In genomic region chr6:94270040-94270689, GRCh38 we compare ENCODE assay signal across 12 cellular contexts.
DNase-seq lines count a peak whose midpoint lies in the region; ATAC-seq and TF ChIP-seq lines count a peak whose summit lies in the region.
"Had no signal": no experiment of that assay in that cellular context is flagged by ENCODE, and none has a peak within 500 bp of the region (broad histone marks: within the 10 kb centered on the region; RNA-seq: fewer than 3 reads in every experiment).

No MANE protein-coding gene starts in this region.

- no peaks in the 10 kb centered on the region for H3K36me3 Mint-ChIP-seq in activated CD4-positive, alpha-beta T cell treated with anti-CD3 and anti-CD28 coated beads for 36 hours (ENCODE audit: low read depth)

- CTCF ChIA-PET in activated CD4-positive, alpha-beta T cell treated with anti-CD3 and anti-CD28 coated beads for 36 hours (lab: Charles Lee) = interaction anchor here (0.6 kb wide), 2 partner anchors 42 to 1328 kb away, joined by 3 read pairs; no protein-coding TSS in a partner anchor

- no peaks in the 10 kb centered on the region for H3K79me1 ChIP-seq in trophoblast cell (ENCODE audit: low read length)

- no peak overlapping the region for H3K4me2 ChIP-seq in trophoblast cell (ENCODE audit: low read length)

- no peak overlapping the region for H4K8ac ChIP-seq in trophoblast cell (ENCODE audit: low read depth, low read length)

- no peak overlapping the region for H3K14ac ChIP-seq in trophoblast cell (ENCODE audit: low read length)

- no peaks in the 10 kb centered on the region for H3K4me1 ChIP-seq in trophoblast cell (ENCODE audit: control insufficient read depth in 1 of 2, insufficient read depth in 2 of 2, low read length in 2 of 2)
- H3K4me1 ChIP-seq: sigmoid colon had no signal

- no peak for TF ChIP-seq CTCF in NB4 (IDR thresholded peaks at IDR 0.05; ENCODE audit: low read depth, low read length)

- H3K27ac Mint-ChIP-seq in activated CD4-positive, alpha-beta T cell treated with anti-CD3 and anti-CD28 coated beads for 36 hours = no peak overlapping the region

- no peak overlapping the region for H2BK12ac ChIP-seq in trophoblast cell (ENCODE audit: low read length)

- no peak overlapping the region for H2AFZ ChIP-seq in trophoblast cell (ENCODE audit: insufficient read depth, low read length, poor library complexity)

- no peak overlapping the region for H4K12ac ChIP-seq in trophoblast cell (ENCODE audit: low read depth, low read length)

- no peaks in the 10 kb centered on the region for H3K4me1 Mint-ChIP-seq in activated CD4-positive, alpha-beta T cell treated with anti-CD3 and anti-CD28 coated beads for 36 hours

- TF ChIP-seq POLR2A in NB4 (IDR thresholded peaks at IDR 0.05; ENCODE audit: extremely low read depth, insufficient read length) = no peak

- no peaks in the 10 kb centered on the region for H3K79me2 ChIP-seq in trophoblast cell (ENCODE audit: control insufficient read depth, insufficient read depth, low read length, poor library complexity)

- no peak overlapping the region for H3K4me3 Mint-ChIP-seq in activated CD4-positive, alpha-beta T cell treated with anti-CD3 and anti-CD28 coated beads for 36 hours

- ATAC-seq in HG02763 (IDR thresholded peaks at IDR 0.05; ENCODE audit: unreplicated experiment) (no peak), HG03439 (IDR thresholded peaks at IDR 0.05; ENCODE audit: unreplicated experiment) (no peak)
- no peak for ATAC-seq in activated CD4-positive, alpha-beta T cell treated with anti-CD3 and anti-CD28 coated beads for 36 hours
- ATAC-seq: left cardiac atrium had no signal

- no peak overlapping the region for H2BK120ac ChIP-seq in trophoblast cell (ENCODE audit: insufficient read depth, low read length, poor library complexity)

- H3K9me3 Mint-ChIP-seq in activated CD4-positive, alpha-beta T cell treated with anti-CD3 and anti-CD28 coated beads for 36 hours (ENCODE audit: low read depth) = peaks cover 14% of the 10 kb centered on the region

- H3K27me3 Mint-ChIP-seq in activated CD4-positive, alpha-beta T cell treated with anti-CD3 and anti-CD28 coated beads for 36 hours = no peaks in the 10 kb centered on the region

- WGBS in trophoblast cell (ENCODE audit: extremely low coverage, insufficient coverage, insufficient read length) = no CpG with 5 or more reads among the region's 3 CpGs

- no peak overlapping the region for H3K27ac ChIP-seq in trophoblast cell (ENCODE audit: low read depth, low read length)
- H3K27ac ChIP-seq: sigmoid colon had no signal

- H2BK5ac ChIP-seq in trophoblast cell (ENCODE audit: low read depth, low read length, poor library complexity) = no peak overlapping the region

- peak overlapping the region; percentile 52 for H3K23ac ChIP-seq in trophoblast cell (ENCODE audit: low read length)

- DNase-seq in NB4 (ENCODE audit: low read depth) (peak; percentile 11), NCI-H69 (lab: John Stamatoyannopoulos, UW) (peak; percentile 95), brain pericyte (ENCODE audit: low read depth, low spot score) (peak; percentile 4), trophoblast cell (no peak)
- no peak for DNase-seq in activated CD4-positive, alpha-beta T cell treated with anti-CD3 and anti-CD28 coated beads for 36 hours
- DNase-seq: activated CD4-positive, alpha-beta T cell treated with anti-CD3 and anti-CD28 coated beads, Interleukin-2, amount 50 U/mL, for 1 hour; activated effector memory CD4-positive, alpha-beta T cell treated with anti-CD3 and anti-CD28 coated beads, Interleukin-2, amount 50 U/mL, for 16 hours; glutamatergic neuron; left cardiac atrium; sigmoid colon had no signal

- no peak overlapping the region for H3K18ac ChIP-seq in trophoblast cell (ENCODE audit: low read length)

- intact Hi-C loops in activated CD4-positive, alpha-beta T cell treated with anti-CD3 and anti-CD28 coated beads for 36 hours (cut with DNase I, micrococcal nuclease) = no loop called here

- no peaks in the 10 kb centered on the region for H3K36me3 ChIP-seq in trophoblast cell (ENCODE audit: control insufficient read depth in 1 of 2, insufficient read depth in 2 of 2, low read length in 2 of 2)
- H3K36me3 ChIP-seq: sigmoid colon had no signal

- no peaks in the 10 kb centered on the region for H3K9me3 ChIP-seq in trophoblast cell (ENCODE audit: insufficient read depth, low read depth, low read length)
- H3K9me3 ChIP-seq: sigmoid colon had no signal

- H3K27me3 ChIP-seq in trophoblast cell (ENCODE audit: insufficient read depth, low read length) = no peaks in the 10 kb centered on the region
- H3K27me3 ChIP-seq: sigmoid colon had no signal

- no peak overlapping the region for H4K91ac ChIP-seq in trophoblast cell (ENCODE audit: low read depth, low read length)

- no peak overlapping the region for H3K9ac ChIP-seq in trophoblast cell (ENCODE audit: low read length)

- no peak overlapping the region for H3K4ac ChIP-seq in trophoblast cell (ENCODE audit: low read depth, low read length)

- POLR2A ChIA-PET in activated CD4-positive, alpha-beta T cell treated with anti-CD3 and anti-CD28 coated beads for 36 hours (lab: Charles Lee) = no interaction called here

- H2AK5ac ChIP-seq in trophoblast cell (ENCODE audit: low read length) = no peak overlapping the region

- H3K4me3 ChIP-seq in NB4 (ENCODE audit: low read depth, low read length) = no peak overlapping the region
- no peak overlapping the region for H3K4me3 ChIP-seq in trophoblast cell (ENCODE audit: low read depth, low read length)
- H3K4me3 ChIP-seq: sigmoid colon had no signal

Comparison
In these comparisons a context has a peak if more than half of its experiments do, and no peak if none do; other contexts are left out.
1. DNase-seq: peak in NB4 (single experiment), NCI-H69 (single experiment) and brain pericyte (single experiment); none in trophoblast cell (0 of 2) and activated CD4-positive, alpha-beta T cell treated with anti-CD3 and anti-CD28 coated beads for 36 hours (single experiment).